In the genomic region with DNA sequence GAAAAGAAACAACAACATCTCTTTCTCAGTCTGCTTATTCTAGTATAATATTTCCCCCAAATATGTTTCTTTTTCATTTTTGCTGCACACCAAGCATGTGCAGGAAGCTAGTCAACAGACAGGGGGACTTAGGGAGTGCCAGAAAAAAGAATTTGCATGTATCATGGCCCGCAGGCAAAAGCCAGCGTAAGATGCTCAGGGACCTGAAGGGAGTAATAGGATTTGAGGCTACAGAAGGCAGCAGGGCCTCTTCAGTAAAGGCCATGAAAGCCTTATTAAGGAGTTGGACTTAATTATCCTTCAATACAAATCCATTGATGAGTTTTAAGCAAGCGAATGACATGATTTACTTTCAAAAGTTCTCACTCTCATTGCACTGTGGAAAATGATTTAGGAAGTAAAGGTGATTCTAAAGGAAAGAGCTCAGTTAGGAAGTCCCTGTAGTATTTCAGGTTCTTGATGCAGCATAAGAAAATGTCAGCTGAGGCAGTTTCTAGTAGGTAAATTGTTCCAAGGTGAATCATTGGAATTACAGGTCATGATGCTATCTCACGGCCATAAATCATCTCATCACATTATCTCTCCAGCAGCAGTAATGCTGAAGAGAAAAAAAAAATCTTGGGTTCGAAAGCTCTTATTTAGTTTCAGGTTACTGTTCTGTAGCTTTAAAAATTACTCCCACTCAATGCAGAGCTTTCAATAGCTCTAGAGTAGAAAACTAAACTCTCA, we compare ENCODE assay signal across 19 cellular contexts.
"Had no signal": no experiment of that assay in that cellular context is flagged by ENCODE, and none has a peak within 500 bp of the region (broad histone marks: within the 10 kb centered on the region; RNA-seq: fewer than 3 reads in every experiment).

No MANE protein-coding gene starts in this region.

- H3K27ac ChIP-seq: adrenal gland, breast epithelium, colonic mucosa, dorsolateral prefrontal cortex, esophagus squamous epithelium, gastroesophageal sphincter, heart right ventricle, left ventricle myocardium inferior, pancreas, psoas muscle, right atrium auricular region, upper lobe of right lung had no signal

- H3K36me3 ChIP-seq: adrenal gland, breast epithelium, colonic mucosa, esophagus squamous epithelium, gastroesophageal sphincter, heart right ventricle, left ventricle myocardium inferior, pancreas, right atrium auricular region, upper lobe of right lung had no signal

- H3K9me3 ChIP-seq: adrenal gland, breast epithelium, colonic mucosa, esophagus squamous epithelium, gastroesophageal sphincter, heart right ventricle, left ventricle myocardium inferior, pancreas, psoas muscle, right atrium auricular region, upper lobe of right lung had no signal

- H3K4me1 ChIP-seq: adrenal gland, breast epithelium, colonic mucosa, esophagus squamous epithelium, gastroesophageal sphincter, heart right ventricle, left ventricle myocardium inferior, pancreas, psoas muscle, right atrium auricular region, upper lobe of right lung had no signal

- H3K4me3 ChIP-seq: adrenal gland, breast epithelium, colonic mucosa, dorsolateral prefrontal cortex, esophagus squamous epithelium, gastroesophageal sphincter, heart right ventricle, left ventricle myocardium inferior, pancreas, psoas muscle, right atrium auricular region, upper lobe of right lung had no signal

- H3K27me3 ChIP-seq: adrenal gland, breast epithelium, colonic mucosa, esophagus squamous epithelium, gastroesophageal sphincter, heart right ventricle, pancreas, right atrium auricular region, upper lobe of right lung had no signal

- DNase-seq: activated naive CD4-positive, alpha-beta T cell; activated T-cell treated with anti-CD3 and anti-CD28 coated beads, Interleukin-2, amount 50 U/mL, for 24 hours; adrenal gland; colonic mucosa; dorsolateral prefrontal cortex; esophagus squamous epithelium; heart right ventricle; kidney; left ventricle myocardium inferior; mammary epithelial cell; pancreas; psoas muscle; stimulated activated CD4-positive, alpha-beta T cell treated with anti-CD3 and anti-CD28 coated beads, Interleukin-12 subunit alpha, Interleukin-12 subunit beta, amount 100 ng/mL, for 4 hours; stimulated activated CD4-positive, alpha-beta T cell treated with anti-CD3 and anti-CD28 coated beads, Interleukin-4, amount 100 ng/mL, for 4 hours; stimulated activated naive CD8-positive, alpha-beta T cell treated with anti-CD3 and anti-CD28 coated beads, Interleukin-15, Interleukin-2, amounts not matched to agents 100 U/mL and 50 U/mL, for 24 hours; upper lobe of right lung had no signal
